Comparison of ENCODE assay signal across 8 cellular contexts in genomic region chr16:89246903-89247733, GRCh38. TPM values are rescaled to one million over a fixed set of nuclear protein-coding genes. Genes with fewer than 3 reads are reported as not detected.
DNase-seq lines count a peak whose midpoint lies in the region; ATAC-seq and TF ChIP-seq lines count a peak whose summit lies in the region.

No MANE protein-coding gene starts in this region.

- intact Hi-C loops in CD4-positive, alpha-beta T cell (cut with DNase I, micrococcal nuclease), result loop anchor here in 1 of 2 experiments (1.0 to 10.0 kb wide), 3 partner anchors 313 to 1292 kb away; partner anchors contain the start of genes BANP, RPL13 and TCF25

- H3K4me2 ChIP-seq in parathyroid adenoma (ENCODE audit: low read length), result peak overlapping the region; percentile 66

- no peak for TF ChIP-seq CTCF in CD4-positive, alpha-beta T cell (IDR thresholded peaks at IDR 0.05)
- TF ChIP-seq CTCF in cardiac muscle cell (IDR thresholded peaks at IDR 0.05; ENCODE audit: low read depth, low read length) (no peak), parathyroid adenoma (IDR thresholded peaks at IDR 0.05) (no peak)

- H3K36me3 ChIP-seq in cardiac muscle cell (no peaks in the 10 kb centered on the region), parathyroid adenoma (ENCODE audit: control insufficient read depth, insufficient read depth, low read length) (no peaks in the 10 kb centered on the region), thymus (ENCODE audit: control insufficient read depth, insufficient read depth) (no peaks in the 10 kb centered on the region)

- peak overlapping the region; percentile 72 for H3K27ac Mint-ChIP-seq in CD4-positive, alpha-beta T cell
- H3K27ac Mint-ChIP-seq in activated naive CD8-positive, alpha-beta T cell treated with anti-CD3 and anti-CD28 coated beads, Interleukin-2, amount 10 ng/mL, durations not matched to agents 7 days and 5 days, result peak overlapping the region; percentile 42

- no peaks in the 10 kb centered on the region for H3K4me1 ChIP-seq in cardiac muscle cell (ENCODE audit: low read depth)
- no peaks in the 10 kb centered on the region for H3K4me1 ChIP-seq in parathyroid adenoma
- H3K4me1 ChIP-seq in thymus (ENCODE audit: control insufficient read depth, insufficient read depth, low read length), result no peaks in the 10 kb centered on the region

- ATAC-seq in CD4-positive, alpha-beta T cell (ENCODE audit: poor library complexity), result peak; percentile 91
- ATAC-seq in GM21360 (IDR thresholded peaks at IDR 0.05; ENCODE audit: unreplicated experiment) (peak; percentile 74), SK-N-SH treated with all-trans-retinoic acid at 6 μM for 48 hours (peak; percentile 95)
- peak; percentile 83 for ATAC-seq in activated naive CD8-positive, alpha-beta T cell treated with anti-CD3 and anti-CD28 coated beads, Interleukin-2, amount 10 ng/mL, durations not matched to agents 7 days and 5 days (ENCODE audit: low read depth)

- H3K4me3 ChIP-seq in cardiac muscle cell, result peak overlapping the region; percentile 58
- H3K4me3 ChIP-seq in parathyroid adenoma (ENCODE audit: low read depth, low read length), result peak overlapping the region; percentile 37
- peak overlapping the region; percentile 39 for H3K4me3 ChIP-seq in thymus (ENCODE audit: low read length)

- POLR2A ChIA-PET in CD4-positive, alpha-beta T cell (lab: Charles Lee), result interaction anchor here (0.6 to 1.4 kb wide), 13 partner anchors 10 to 677 kb away, joined by 3 to 10 read pairs (median 3); partner anchors contain the start of genes APRT, CHMP1A, SPATA33 and TCF25
- POLR2A ChIA-PET in activated naive CD8-positive, alpha-beta T cell treated with anti-CD3 and anti-CD28 coated beads, Interleukin-2, amount 10 ng/mL, durations not matched to agents 7 days and 5 days (lab: Charles Lee), result interaction anchor here (0.6 to 1.1 kb wide), 5 partner anchors 30 to 312 kb away, joined by 3 to 5 read pairs (median 3); partner anchors contain the start of gene ZNF778

- no peak overlapping the region for H3K9ac ChIP-seq in parathyroid adenoma

- no peak overlapping the region for H3K27ac ChIP-seq in CD4-positive, alpha-beta T cell (ENCODE audit: low read depth, low read length)
- H3K27ac ChIP-seq in cardiac muscle cell (no peak overlapping the region), parathyroid adenoma (no peak overlapping the region), thymus (ENCODE audit: low read depth) (no peak overlapping the region)

- CTCF ChIA-PET in CD4-positive, alpha-beta T cell (lab: Charles Lee), result interaction anchor here (0.6 to 0.7 kb wide), 2 partner anchors 42 to 262 kb away, joined by 3 to 4 read pairs; no protein-coding TSS in a partner anchor

- peaks cover 6% of the 10 kb centered on the region for H3K4me1 Mint-ChIP-seq in CD4-positive, alpha-beta T cell (ENCODE audit: low read depth)
- peaks cover 5% of the 10 kb centered on the region for H3K4me1 Mint-ChIP-seq in activated naive CD8-positive, alpha-beta T cell treated with anti-CD3 and anti-CD28 coated beads, Interleukin-2, amount 10 ng/mL, durations not matched to agents 7 days and 5 days

- H3K4me3 Mint-ChIP-seq in CD4-positive, alpha-beta T cell, result peak overlapping the region; percentile 82
- peak overlapping the region; percentile 80 for H3K4me3 Mint-ChIP-seq in activated naive CD8-positive, alpha-beta T cell treated with anti-CD3 and anti-CD28 coated beads, Interleukin-2, amount 10 ng/mL, durations not matched to agents 7 days and 5 days

- H3K27me3 Mint-ChIP-seq in CD4-positive, alpha-beta T cell, result no peaks in the 10 kb centered on the region
- H3K27me3 Mint-ChIP-seq in activated naive CD8-positive, alpha-beta T cell treated with anti-CD3 and anti-CD28 coated beads, Interleukin-2, amount 10 ng/mL, durations not matched to agents 7 days and 5 days, result peaks cover 2% of the 10 kb centered on the region

- DNase-seq in CD4-positive, alpha-beta T cell, result peak; percentile 92 to 100 (median 96)
- DNase-seq in activated naive CD8-positive, alpha-beta T cell treated with anti-CD3 and anti-CD28 coated beads, Interleukin-2, amount 10 ng/mL, durations not matched to agents 7 days and 5 days, result peak; percentile 99
- DNase-seq in cardiac muscle cell (ENCODE audit: low read depth in 1 of 2, low spot score in 1 of 2), result peak; percentile 84 to 95

- no peaks in the 10 kb centered on the region for H3K36me3 Mint-ChIP-seq in CD4-positive, alpha-beta T cell (ENCODE audit: low read depth)
- peaks cover 9% of the 10 kb centered on the region for H3K36me3 Mint-ChIP-seq in activated naive CD8-positive, alpha-beta T cell treated with anti-CD3 and anti-CD28 coated beads, Interleukin-2, amount 10 ng/mL, durations not matched to agents 7 days and 5 days

- no peaks in the 10 kb centered on the region for H3K79me2 ChIP-seq in parathyroid adenoma

- peaks cover 6% of the 10 kb centered on the region for H3K9me3 ChIP-seq in CD4-positive, alpha-beta T cell (ENCODE audit: control insufficient read depth, low read length)
- no peaks in the 10 kb centered on the region for H3K9me3 ChIP-seq in cardiac muscle cell (ENCODE audit: low read depth)
- H3K9me3 ChIP-seq in parathyroid adenoma (ENCODE audit: control insufficient read depth, low read length), result no peaks in the 10 kb centered on the region
- peaks cover 8% of the 10 kb centered on the region for H3K9me3 ChIP-seq in thymus (ENCODE audit: control insufficient read depth)

- no peak for TF ChIP-seq EP300 in Ishikawa (IDR thresholded peaks at IDR 0.05; ENCODE audit: borderline replicate concordance)

- H2AFZ ChIP-seq in parathyroid adenoma, result peak overlapping the region; percentile 70

- H3K9me3 Mint-ChIP-seq in CD4-positive, alpha-beta T cell, result no peaks in the 10 kb centered on the region
- peaks cover 10% of the 10 kb centered on the region for H3K9me3 Mint-ChIP-seq in activated naive CD8-positive, alpha-beta T cell treated with anti-CD3 and anti-CD28 coated beads, Interleukin-2, amount 10 ng/mL, durations not matched to agents 7 days and 5 days

- 8% methylated on average over 78 of the region's 78 CpGs for WGBS in thymus

- no peak for TF ChIP-seq RAD21 in Ishikawa (IDR thresholded peaks at IDR 0.05; ENCODE audit: low read depth)

- H3K27me3 ChIP-seq in CD4-positive, alpha-beta T cell (ENCODE audit: control insufficient read depth, insufficient read depth, low read length), result no peaks in the 10 kb centered on the region
- H3K27me3 ChIP-seq in cardiac muscle cell (no peaks in the 10 kb centered on the region), parathyroid adenoma (ENCODE audit: control insufficient read depth, insufficient read depth, low read length) (no peaks in the 10 kb centered on the region), thymus (ENCODE audit: control insufficient read depth, insufficient read depth) (peaks cover 18% of the 10 kb centered on the region)

TF ChIP-seq in Ishikawa, 13 proteins besides CTCF, POLR2A, EP300 and RAD21:
- TF ChIP-seq TCF12 (IDR thresholded peaks at IDR 0.05; ENCODE audit: low read depth) (no peak), MAX (IDR thresholded peaks at IDR 0.05) (peak; percentile 71), YY1 (IDR thresholded peaks at IDR 0.05; ENCODE audit: low read depth) (no peak), ZBTB7A (IDR thresholded peaks at IDR 0.05; ENCODE audit: low read depth) (peak; percentile 9; the same call in 1 of the 2 replicates)
TF ChIP-seq in Ishikawa: peak in this region for 2.

TF ChIP-seq in SK-N-SH treated with all-trans-retinoic acid at 6 μM for 48 hours, 23 proteins besides CTCF, POLR2A, EP300 and RAD21 (continues in another document):
- TF ChIP-seq ZC3H10 (CRISPR knock-in tag; IDR thresholded peaks at IDR 0.05) (no peak), PPARA (CRISPR knock-in tag; IDR thresholded peaks at IDR 0.05; ENCODE audit: borderline replicate concordance) (no peak), ZNF565 (CRISPR knock-in tag; conservative IDR thresholded peaks at IDR 0.05; ENCODE audit: low read depth) (no peak), GLIS3 (CRISPR knock-in tag; IDR thresholded peaks at IDR 0.05) (no peak), ARNTL (CRISPR knock-in tag; IDR thresholded peaks at IDR 0.05; ENCODE audit: borderline replicate concordance, low read depth) (no peak), PATZ1 (CRISPR knock-in tag; IDR thresholded peaks at IDR 0.05; ENCODE audit: borderline replicate concordance) (no peak), ZNF70 (CRISPR knock-in tag; IDR thresholded peaks at IDR 0.05) (no peak), ESRRG (CRISPR knock-in tag; IDR thresholded peaks at IDR 0.05) (no peak), ZNF8 (CRISPR knock-in tag; IDR thresholded peaks at IDR 0.05) (no peak), TOX (CRISPR knock-in tag; IDR thresholded peaks at IDR 0.05; ENCODE audit: borderline replicate concordance) (no peak)

RNA-seq across cellular contexts. Expression of gene ZNF778, which starts 29.6 kb away (rescaled TPM):
- 1 to 10 TPM; 4.0 to 6.7 TPM for total RNA-seq in CD4-positive, alpha-beta T cell
- total RNA-seq in activated naive CD8-positive, alpha-beta T cell treated with anti-CD3 and anti-CD28 coated beads, Interleukin-2, amount 10 ng/mL, durations not matched to agents 7 days and 5 days, result 10 to 100 TPM in 1 of 2 experiments, 1 to 10 TPM in 1; 9.0 to 10.4 TPM
- 25.8 and 31.8 TPM in 2 replicates for total RNA-seq in cardiac muscle cell
- 4.1 and 9.5 TPM in 2 replicates for polyA plus RNA-seq in cardiac muscle cell
- polyA plus RNA-seq in thymus, result 2.4 TPM

RNA-seq across cellular contexts. Expression of gene SLC22A31, which starts 46.8 kb away (rescaled TPM):
- 1 to 10 TPM; 2.1 to 2.9 TPM for total RNA-seq in CD4-positive, alpha-beta T cell
- under 1 TPM; 0.25 to 0.34 TPM for total RNA-seq in activated naive CD8-positive, alpha-beta T cell treated with anti-CD3 and anti-CD28 coated beads, Interleukin-2, amount 10 ng/mL, durations not matched to agents 7 days and 5 days
- total RNA-seq in cardiac muscle cell, result 3.1 and 39.4 TPM in 2 replicates
- polyA plus RNA-seq in cardiac muscle cell, result 10.9 and 36.3 TPM in 2 replicates
- 0.94 TPM for polyA plus RNA-seq in thymus
